Comparison of ENCODE assay signal across 8 cellular contexts in genomic region chr9:137240841-137241489, GRCh38. TPM values are rescaled to one million over a fixed set of nuclear protein-coding genes. Genes with fewer than 3 reads are reported as not detected.
A peak's percentile ranks its signal among the peaks of the same experiment; 100 is the strongest.
DNase-seq lines count a peak whose midpoint lies in the region; ATAC-seq lines count a peak whose summit lies in the region.

Gene TUBB4B (plus strand): TSS chr9:137241287. CDS start chr9:137241361, 74 bp downstream.

- peak within 1 kb of the TSS; percentile 86 to 97 for H3K4me3 Mint-ChIP-seq in effector memory CD8-positive, alpha-beta T cell

- H3K9me3 Mint-ChIP-seq in effector memory CD8-positive, alpha-beta T cell = no peaks in the 10 kb centered on the region

- peaks cover 19 to 22% of the 10 kb centered on the region in 2 donors for H3K4me1 Mint-ChIP-seq in effector memory CD8-positive, alpha-beta T cell (ENCODE audit: low read depth in 2 of 2)

- H3K36me3 Mint-ChIP-seq in effector memory CD8-positive, alpha-beta T cell (ENCODE audit: insufficient read depth) = peaks cover 38% of the 10 kb centered on the region

- ATAC-seq in GM21360 (IDR thresholded peaks at IDR 0.05; ENCODE audit: unreplicated experiment) = peak; percentile 71
- peak; percentile 74 for ATAC-seq in effector memory CD8-positive, alpha-beta T cell (replicated peaks)

- H3K27me3 Mint-ChIP-seq in effector memory CD8-positive, alpha-beta T cell = no peaks in the 10 kb centered on the region

- DNase-seq in COLO668 (lab: John Stamatoyannopoulos, UW; ENCODE audit: unreplicated experiment) (peak; percentile 99), HT1080 (ENCODE audit: low read depth) (peak; percentile 100), NOMO-1 treated with DMSO at 0.1 percent for 48 hours (lab: John Stamatoyannopoulos, UW; ENCODE audit: unreplicated experiment) (peak; percentile 100), medulla oblongata (ENCODE audit: extremely low spot score) (peak; percentile 100)
- peak; percentile 93 to 98 for DNase-seq in activated CD8-positive, alpha-beta memory T cell treated with anti-CD3 and anti-CD28 coated beads for 4 hours (ENCODE audit: low read depth in 2 of 2)
- peak; percentile 94 to 96 (median 96) for DNase-seq in effector memory CD8-positive, alpha-beta T cell
- peak; percentile 96 for DNase-seq in stimulated activated CD8-positive, alpha-beta memory T cell treated with anti-CD3 and anti-CD28 coated beads, Interleukin-12 subunit alpha, Interleukin-12 subunit beta, amount 100 ng/mL, for 1 hour (ENCODE audit: low read depth)

- H3K27ac Mint-ChIP-seq in effector memory CD8-positive, alpha-beta T cell = peak within 1 kb of the TSS; percentile 91 to 97

RNA-seq across cellular contexts. Expression of gene TUBB4B, which starts in this region (rescaled TPM):
- 624 and 993 TPM in 2 replicates for total RNA-seq in HT1080 (2014; rRNA removed; shearing (Covaris generic))
- polyA plus RNA-seq in HT1080 (2015; cell fraction: cytosol; rRNA removed) = 942 and 960 TPM in 2 replicates
- polyA plus RNA-seq in HT1080 (2015; cell fraction: nucleus; rRNA removed) = 1,205 and 1,385 TPM in 2 replicates

Comparison
In these comparisons a context has a peak if more than half of its experiments do, and no peak if none do; other contexts are left out.
1. Peak in every context shown above with its lines: DNase-seq and ATAC-seq.